ENCODE assay signal across 13 cellular contexts in genomic region chr2:102100371-102101096, GRCh38. TPM values are rescaled to one million over a fixed set of nuclear protein-coding genes. Genes with fewer than 3 reads are reported as not detected.
DNase-seq lines count a peak whose midpoint lies in the region; ATAC-seq and TF ChIP-seq lines count a peak whose summit lies in the region.
"Had no signal": no experiment of that assay in that cellular context is flagged by ENCODE, and none has a peak within 500 bp of the region (broad histone marks: within the 10 kb centered on the region; RNA-seq: fewer than 3 reads in every experiment).

No MANE protein-coding gene starts in this region.

- H3K36me3 ChIP-seq in body of pancreas (replicated peaks in 1 of 2; ENCODE audit: insufficient read depth in 1 of 2, low read depth in 2 of 2) (no peaks in the 10 kb centered on the region), mesenchymal stem cell (ENCODE audit: control insufficient read depth in 1 of 2, insufficient read depth in 2 of 2, low read depth in 1 of 2, low read length in 2 of 2) (no peaks in the 10 kb centered on the region)

- H3K27me3 ChIP-seq in body of pancreas (no peaks in the 10 kb centered on the region), mesenchymal stem cell (ENCODE audit: control insufficient read depth in 1 of 2, insufficient read depth in 1 of 2, low read length in 2 of 2) (no peaks in the 10 kb centered on the region)

- intact Hi-C loops in body of pancreas (cut with DNase I), result no loop called here

- TF ChIP-seq POLR2A in body of pancreas (IDR thresholded peaks at IDR 0.05), result no peak

- H3K4me3 ChIP-seq in AG09309 (ENCODE audit: control insufficient read depth, low read depth, low read length) (no peak overlapping the region), body of pancreas (no peak overlapping the region), mesenchymal stem cell (ENCODE audit: insufficient read depth in 1 of 2, low read depth in 1 of 2, low read length in 2 of 2) (no peak overlapping the region)
- H3K4me3 ChIP-seq: coronary artery had no signal

- H4K91ac ChIP-seq in mesenchymal stem cell (ENCODE audit: low read length), result peak overlapping the region; percentile 97

- peak; percentile 82 for DNase-seq in AG09309 (ENCODE audit: low read depth)
- DNase-seq in body of pancreas, result no peak
- peak; percentile 94 for DNase-seq in mesenchymal stem cell
- DNase-seq in SW 1271 (lab: John Stamatoyannopoulos, UW), result no peak
- DNase-seq in NCI-H82 treated with DMSO at 0.1 percent for 48 hours (lab: John Stamatoyannopoulos, UW; ENCODE audit: unreplicated experiment), result no peak
- DNase-seq: KBM-7; naive thymus-derived CD4-positive, alpha-beta T cell; NCI-H524; substantia nigra had no signal

- WGBS in body of pancreas, 2 donors, result 59 to 71% methylated on average over 5 of the region's 5 CpGs
- WGBS in mesenchymal stem cell, result 11% methylated on average over 5 of the region's 5 CpGs

- H4K8ac ChIP-seq in mesenchymal stem cell (ENCODE audit: low read length), result peak overlapping the region; percentile 97

- H2BK15ac ChIP-seq in mesenchymal stem cell (ENCODE audit: low read depth, poor library complexity, severe bottlenecking), result no peak overlapping the region

- H2BK12ac ChIP-seq in mesenchymal stem cell (ENCODE audit: low read length in 2 of 2), result peak overlapping the region; percentile 88 to 93

- H3K18ac ChIP-seq in mesenchymal stem cell (ENCODE audit: low read depth in 1 of 2, low read length in 2 of 2), result peak overlapping the region; percentile 86 to 96

- no peak overlapping the region for H3K23ac ChIP-seq in mesenchymal stem cell (ENCODE audit: low read length in 2 of 2)

- H3K79me1 ChIP-seq in mesenchymal stem cell (replicated peaks; ENCODE audit: low read length, poor library complexity, severe bottlenecking), result no peaks in the 10 kb centered on the region

- no peak overlapping the region for H3K4me2 ChIP-seq in mesenchymal stem cell (ENCODE audit: low read length, poor library complexity, severe bottlenecking)

- H3K27ac ChIP-seq in body of pancreas (peak overlapping the region in 3 of 4 donors; percentile 83 to 91 (median 89)), mesenchymal stem cell (ENCODE audit: low read length, poor library complexity, severe bottlenecking) (no peak overlapping the region)
- H3K27ac ChIP-seq: coronary artery had no signal

- H2BK5ac ChIP-seq in mesenchymal stem cell (ENCODE audit: low read depth, low read length, poor library complexity, severe bottlenecking), result no peak overlapping the region

- H3K4ac ChIP-seq in mesenchymal stem cell (ENCODE audit: low read depth in 1 of 2, low read length in 2 of 2), result peak overlapping the region in 1 of 2 experiments; percentile 50

- H2AK5ac ChIP-seq in mesenchymal stem cell (ENCODE audit: low read length, severe bottlenecking), result no peak overlapping the region

- H3K9me3 ChIP-seq in body of pancreas, result no peaks in the 10 kb centered on the region
- no peaks in the 10 kb centered on the region for H3K9me3 ChIP-seq in mesenchymal stem cell (ENCODE audit: control insufficient read depth, low read length)

- TF ChIP-seq CTCF in AG09309 (IDR thresholded peaks at IDR 0.05; ENCODE audit: control insufficient read depth, insufficient read depth, low read depth, low read length, missing control alignments) (no peak), body of pancreas (IDR thresholded peaks at IDR 0.05) (no peak)

- no peak overlapping the region for H3K14ac ChIP-seq in mesenchymal stem cell (ENCODE audit: low read length in 2 of 2)

- H3K9ac ChIP-seq in mesenchymal stem cell (ENCODE audit: low read length), result no peak overlapping the region

- ATAC-seq in HG03378 (IDR thresholded peaks at IDR 0.05; ENCODE audit: unreplicated experiment) (peak; percentile 37), body of pancreas (no peak), HG02798 (IDR thresholded peaks at IDR 0.05; ENCODE audit: poor library complexity, unreplicated experiment) (no peak), GM19455 (IDR thresholded peaks at IDR 0.05; ENCODE audit: unreplicated experiment) (no peak)
- ATAC-seq: naive thymus-derived CD4-positive, alpha-beta T cell had no signal

- peak overlapping the region; percentile 84 for H2BK120ac ChIP-seq in mesenchymal stem cell (ENCODE audit: low read depth, low read length)

- H3K4me1 ChIP-seq in body of pancreas (peaks cover 57% of the 10 kb centered on the region), mesenchymal stem cell (ENCODE audit: control insufficient read depth, insufficient read depth, low read depth, low read length) (peaks cover 13% of the 10 kb centered on the region)

- no peak overlapping the region for H2AFZ ChIP-seq in mesenchymal stem cell (ENCODE audit: low read depth, low read length)

RNA-seq across cellular contexts. Expression of gene IL1R1, which starts 42.0 kb away (rescaled TPM):
- 10 to 100 TPM; 53.4 to 55.4 TPM for total RNA-seq in body of pancreas
- polyA plus RNA-seq in mesenchymal stem cell (2013, experiment 1 of 2), result 378 TPM
- 388 TPM for polyA plus RNA-seq in mesenchymal stem cell (2013, experiment 2 of 2)
- polyA plus RNA-seq: naive thymus-derived CD4-positive, alpha-beta T cell had no signal

Comparison
In these comparisons a context has a peak if more than half of its experiments do, and no peak if none do; other contexts are left out.
1. DNase-seq: peak in AG09309 (single experiment) and mesenchymal stem cell (single experiment); none in body of pancreas (0 of 4), SW 1271 (0 of 2) and NCI-H82 treated with DMSO at 0.1 percent for 48 hours (single experiment).